ENCODE assay signal across 9 cellular contexts in genomic region chr3:4906107-4906621, GRCh38.
A peak's percentile ranks its signal among the peaks of the same experiment; 100 is the strongest.
DNase-seq lines count a peak whose midpoint lies in the region; ATAC-seq and TF ChIP-seq lines count a peak whose summit lies in the region.
"Had no signal": no experiment of that assay in that cellular context is flagged by ENCODE, and none has a peak within 500 bp of the region (broad histone marks: within the 10 kb centered on the region; RNA-seq: fewer than 3 reads in every experiment).

No MANE protein-coding gene starts in this region.

- H3K36me3 ChIP-seq in colonic mucosa: no peaks in the 10 kb centered on the region

- ATAC-seq in GM18909 (IDR thresholded peaks at IDR 0.05; ENCODE audit: poor library complexity, unreplicated experiment): peak; percentile 61
- ATAC-seq in natural killer cell: peak in 1 of 3 donors; percentile 27
- ATAC-seq in GM21447 (IDR thresholded peaks at IDR 0.05; ENCODE audit: unreplicated experiment): no peak
- ATAC-seq: stimulated activated naive B cell treated with anti-CD40 and anti-IgM and Interleukin-4, amounts not matched to agents 10 μg/mL and 1 μg/mL and 100 μg/mL, for 72 hours had no signal

- H3K27ac ChIP-seq in colonic mucosa: no peak overlapping the region

- DNase-seq in NCI-H1417 (lab: John Stamatoyannopoulos, UW): peak in 2 of 3 experiments; percentile 74 to 84
- DNase-seq in natural killer cell: no peak
- DNase-seq in retina: no peak
- no peak for DNase-seq in colonic mucosa
- DNase-seq in HuH-7 (ENCODE audit: low spot score): no peak
- DNase-seq: stimulated activated naive B cell treated with anti-CD40 and anti-IgM and Interleukin-4, amounts not matched to agents 10 μg/mL and 1 μg/mL and 100 μg/mL, for 72 hours had no signal

- H3K4me1 ChIP-seq in colonic mucosa: no peaks in the 10 kb centered on the region

- TF ChIP-seq CTCF in natural killer cell (IDR thresholded peaks at IDR 0.05): no peak
- TF ChIP-seq CTCF in colonic mucosa (IDR thresholded peaks at IDR 0.05): no peak

- H3K27me3 ChIP-seq in colonic mucosa: no peaks in the 10 kb centered on the region

- H3K27ac Mint-ChIP-seq in activated naive CD8-positive, alpha-beta T cell: peak overlapping the region; percentile 61
- H3K27ac Mint-ChIP-seq in natural killer cell: peak overlapping the region; percentile 90 to 95
- H3K27ac Mint-ChIP-seq: stimulated activated naive B cell treated with anti-CD40 and anti-IgM and Interleukin-4, amounts not matched to agents 10 μg/mL and 1 μg/mL and 100 μg/mL, for 72 hours had no signal

- intact Hi-C loops in natural killer cell (cut with micrococcal nuclease) (loop anchor here (5.0 kb wide), 3 partner anchors 74 to 184 kb away; no protein-coding TSS in a partner anchor), colonic mucosa (cut with DNase I) (no loop called here)

- no peaks in the 10 kb centered on the region for H3K9me3 Mint-ChIP-seq in activated naive CD8-positive, alpha-beta T cell (ENCODE audit: low read depth)
- H3K9me3 Mint-ChIP-seq in natural killer cell: no peaks in the 10 kb centered on the region
- H3K9me3 Mint-ChIP-seq: stimulated activated naive B cell treated with anti-CD40 and anti-IgM and Interleukin-4, amounts not matched to agents 10 μg/mL and 1 μg/mL and 100 μg/mL, for 72 hours had no signal

- peaks cover 2% of the 10 kb centered on the region for H3K36me3 Mint-ChIP-seq in activated naive CD8-positive, alpha-beta T cell
- H3K36me3 Mint-ChIP-seq in natural killer cell: no peaks in the 10 kb centered on the region
- H3K36me3 Mint-ChIP-seq: stimulated activated naive B cell treated with anti-CD40 and anti-IgM and Interleukin-4, amounts not matched to agents 10 μg/mL and 1 μg/mL and 100 μg/mL, for 72 hours had no signal

- H3K4me3 ChIP-seq in colonic mucosa: no peak overlapping the region

- no peak overlapping the region for H3K4me3 Mint-ChIP-seq in activated naive CD8-positive, alpha-beta T cell
- H3K4me3 Mint-ChIP-seq in natural killer cell: peak overlapping the region; percentile 85
- H3K4me3 Mint-ChIP-seq: stimulated activated naive B cell treated with anti-CD40 and anti-IgM and Interleukin-4, amounts not matched to agents 10 μg/mL and 1 μg/mL and 100 μg/mL, for 72 hours had no signal

- peaks cover 70% of the 10 kb centered on the region for H3K4me1 Mint-ChIP-seq in activated naive CD8-positive, alpha-beta T cell (ENCODE audit: low read depth)
- H3K4me1 Mint-ChIP-seq in natural killer cell: peaks cover 52 to 65% of the 10 kb centered on the region in 2 donors

- H3K9me3 ChIP-seq in colonic mucosa: no peaks in the 10 kb centered on the region

- no peak overlapping the region for H3K9ac ChIP-seq in colonic mucosa (ENCODE audit: low read depth in 2 of 2, low read length in 2 of 2)

- no peaks in the 10 kb centered on the region for H3K27me3 Mint-ChIP-seq in activated naive CD8-positive, alpha-beta T cell
- H3K27me3 Mint-ChIP-seq in natural killer cell (ENCODE audit: low read depth in 2 of 2): no peaks in the 10 kb centered on the region
- H3K27me3 Mint-ChIP-seq: stimulated activated naive B cell treated with anti-CD40 and anti-IgM and Interleukin-4, amounts not matched to agents 10 μg/mL and 1 μg/mL and 100 μg/mL, for 72 hours had no signal

Comparison
In these comparisons a context has a peak if more than half of its experiments do, and no peak if none do; other contexts are left out.
1. DNase-seq: peak in NCI-H1417 (2 of 3); none in natural killer cell (single experiment), retina (single experiment), colonic mucosa (single experiment) and HuH-7 (single experiment).